ENCODE assay signal across 8 cellular contexts in genomic region chr6:43174263-43175112, GRCh38. TPM values are rescaled to one million over a fixed set of nuclear protein-coding genes. Genes with fewer than 3 reads are reported as not detected.
DNase-seq lines count a peak whose midpoint lies in the region; ATAC-seq, FAIRE-seq and TF ChIP-seq lines count a peak whose summit lies in the region.

No MANE protein-coding gene starts in this region.

- peaks cover 46% of the 10 kb centered on the region for H3K36me3 ChIP-seq in OCI-LY3 (replicated peaks; ENCODE audit: low read depth, low read length)

- H3K4me2 ChIP-seq in OCI-LY3 (ENCODE audit: low read length) = peak overlapping the region; percentile 97

- peaks cover 33% of the 10 kb centered on the region for H4K20me1 ChIP-seq in OCI-LY3 (ENCODE audit: insufficient read depth, low read length)

- H3K4me3 ChIP-seq in OCI-LY3 (ENCODE audit: low read length) (peak overlapping the region; percentile 86), mononuclear cell (ENCODE audit: low read length) (peak overlapping the region; percentile 27)

- H2AFZ ChIP-seq in OCI-LY3 (ENCODE audit: low read depth, low read length) = no peak overlapping the region

- TF ChIP-seq CTCF in D721Med (IDR thresholded peaks at IDR 0.05; ENCODE audit: insufficient read depth, missing control alignments) (no peak), OCI-LY3 (IDR thresholded peaks at IDR 0.05; ENCODE audit: low read depth, low read length) (no peak)

- H3K4me1 ChIP-seq in OCI-LY3 (ENCODE audit: low read length) = peaks cover 33% of the 10 kb centered on the region
- H3K4me1 ChIP-seq in mononuclear cell (ENCODE audit: insufficient read depth, low read length) = peaks cover 52% of the 10 kb centered on the region

- FAIRE-seq in D721Med (lab: Jason Lieb, UNC) = no peak

- DNase-seq in D721Med (ENCODE audit: insufficient read length, low spot score) (peak; percentile 100), HuH-7.5 (ENCODE audit: low spot score) (peak; percentile 71), activated T-cell treated with anti-CD3 and anti-CD28 coated beads for 48 hours (ENCODE audit: low read depth) (peak; percentile 90), epithelial cell of prostate (ENCODE audit: low read depth, low spot score) (peak; percentile 97)
- peak; percentile 90 to 91 for DNase-seq in stimulated activated CD8-positive, alpha-beta memory T cell treated with anti-CD3 and anti-CD28 coated beads, Interleukin-2, amount 100 ng/mL, for 48 hours (ENCODE audit: low read depth in 2 of 2)

- peak overlapping the region; percentile 78 for H3K27ac ChIP-seq in OCI-LY3 (ENCODE audit: low read length)
- peak overlapping the region; percentile 84 for H3K27ac ChIP-seq in epithelial cell of prostate

- no peaks in the 10 kb centered on the region for H3K27me3 ChIP-seq in OCI-LY3 (ENCODE audit: low read depth, low read length)
- no peaks in the 10 kb centered on the region for H3K27me3 ChIP-seq in mononuclear cell (ENCODE audit: insufficient read depth, low read length)

- H3K9ac ChIP-seq in OCI-LY3 (ENCODE audit: low read length) = peak overlapping the region; percentile 93

- peaks cover 49% of the 10 kb centered on the region for H3K79me2 ChIP-seq in OCI-LY3 (ENCODE audit: low read length)

- peak; percentile 64 for ATAC-seq in GM21528 (IDR thresholded peaks at IDR 0.05; ENCODE audit: low FRiP score, unreplicated experiment)

- H3K9me3 ChIP-seq in OCI-LY3 (ENCODE audit: insufficient read depth, low read length) (no peaks in the 10 kb centered on the region), mononuclear cell (ENCODE audit: low read depth, low read length) (no peaks in the 10 kb centered on the region)

RNA-seq across cellular contexts. Expression of gene SRF, which starts 3.4 kb away (rescaled TPM):
- 17.0 TPM for total RNA-seq in mononuclear cell

RNA-seq across cellular contexts. Expression of gene CUL9, which starts 7.5 kb away (rescaled TPM):
- total RNA-seq in mononuclear cell = 24.2 TPM

RNA-seq across cellular contexts. Expression of gene DNPH1, which starts 54.8 kb away (rescaled TPM):
- 14.7 TPM for total RNA-seq in mononuclear cell

Comparison
In these comparisons a context has a peak if more than half of its experiments do, and no peak if none do; other contexts are left out.
1. Peak in every context shown above with its lines: DNase-seq, ATAC-seq, H3K4me3 ChIP-seq and H3K27ac ChIP-seq.